Comparison of ENCODE assay signal across 8 cellular contexts in genomic region chr22:40668611-40669390, GRCh38. TPM values are rescaled to one million over a fixed set of nuclear protein-coding genes. Genes with fewer than 3 reads are reported as not detected.
A peak's percentile ranks its signal among the peaks of the same experiment; 100 is the strongest.
DNase-seq lines count a peak whose midpoint lies in the region; ATAC-seq and TF ChIP-seq lines count a peak whose summit lies in the region.

No MANE protein-coding gene starts in this region.

- POLR2A ChIA-PET in SK-N-SH (lab: Yijun Ruan, JAX) = no interaction called here

- TF ChIP-seq RAD21 in SK-N-SH (IDR thresholded peaks at IDR 0.05; ENCODE audit: low read length) = no peak

- no peak overlapping the region for H2BK15ac ChIP-seq in mesendoderm (replicated peaks; ENCODE audit: low read depth)

- no peak overlapping the region for H3K18ac ChIP-seq in mesendoderm (ENCODE audit: low read length)

- H3K79me2 ChIP-seq in DND-41 (ENCODE audit: insufficient read depth, low read length) (no peaks in the 10 kb centered on the region), Loucy (ENCODE audit: insufficient read depth, low read length) (no peaks in the 10 kb centered on the region), mesendoderm (ENCODE audit: control insufficient read depth, insufficient read depth, low read length) (no peaks in the 10 kb centered on the region), SK-N-SH (ENCODE audit: insufficient read depth) (no peaks in the 10 kb centered on the region)

- H2AFZ ChIP-seq in DND-41 (ENCODE audit: low read depth, low read length) (peak overlapping the region; percentile 66), Loucy (ENCODE audit: low read length) (peak overlapping the region; percentile 44), SK-N-SH (ENCODE audit: low read depth) (no peak overlapping the region)

- TF ChIP-seq POLR2A in breast epithelium (IDR thresholded peaks at IDR 0.05) = no peak

- no peak overlapping the region for H3K4ac ChIP-seq in mesendoderm (ENCODE audit: low read depth, low read length)

- H3K27me3 ChIP-seq in DND-41 (ENCODE audit: insufficient read depth, low read length, poor library complexity) (no peaks in the 10 kb centered on the region), Loucy (ENCODE audit: insufficient read depth, low read length, poor library complexity, severe bottlenecking) (no peaks in the 10 kb centered on the region), breast epithelium (no peaks in the 10 kb centered on the region), mesendoderm (ENCODE audit: insufficient read depth, low read length, poor library complexity) (no peaks in the 10 kb centered on the region), SK-N-SH (ENCODE audit: insufficient read depth) (no peaks in the 10 kb centered on the region)

- H2BK5ac ChIP-seq in mesendoderm (ENCODE audit: low read length) = no peak overlapping the region

- DNase-seq in DND-41 = no peak
- no peak for DNase-seq in breast epithelium (ENCODE audit: low spot score in 2 of 2)
- peak; percentile 72 for DNase-seq in mesendoderm
- no peak for DNase-seq in middle frontal gyrus (ENCODE audit: extremely low spot score, low spot score)
- no peak for DNase-seq in SHP77 (lab: John Stamatoyannopoulos, UW)
- no peak for DNase-seq in NCI-H1436 (lab: John Stamatoyannopoulos, UW)
- DNase-seq in SK-N-SH = no peak

- intact Hi-C loops in breast epithelium (cut with DNase I; ENCODE audit: low total_unique reads) = no loop called here

- H3K4me2 ChIP-seq in DND-41 (ENCODE audit: insufficient read depth, low read length) = 0 out of 2 replicates have a peak overlapping the region, but pooled peaks have one; percentile 2
- peak overlapping the region; percentile 11 for H3K4me2 ChIP-seq in Loucy (ENCODE audit: low read depth, low read length, poor library complexity, severe bottlenecking)
- no peak overlapping the region for H3K4me2 ChIP-seq in mesendoderm (ENCODE audit: low read length)
- H3K4me2 ChIP-seq in SK-N-SH = no peak overlapping the region

- TF ChIP-seq EP300 in SK-N-SH (IDR thresholded peaks at IDR 0.05; ENCODE audit: borderline replicate concordance in 1 of 2, low read depth in 1 of 2, low read length in 1 of 2) = no peak

- no peak overlapping the region for H3K23ac ChIP-seq in mesendoderm (ENCODE audit: low read length)

- no peak overlapping the region for H3K56ac ChIP-seq in mesendoderm (ENCODE audit: low read length)

- H2BK120ac ChIP-seq in mesendoderm (ENCODE audit: low read depth, low read length) = no peak overlapping the region

- no peak overlapping the region for H4K8ac ChIP-seq in mesendoderm (ENCODE audit: low read depth, low read length)

- no peak overlapping the region for H4K5ac ChIP-seq in mesendoderm (ENCODE audit: low read length)

- H3K9me3 ChIP-seq in DND-41 (ENCODE audit: insufficient read depth, low read length, severe bottlenecking) (no peaks in the 10 kb centered on the region), Loucy (ENCODE audit: insufficient read depth, low read depth, low read length) (no peaks in the 10 kb centered on the region), breast epithelium (no peaks in the 10 kb centered on the region), SK-N-SH (no peaks in the 10 kb centered on the region)

- H3K27ac ChIP-seq in DND-41 (ENCODE audit: low read length) (peak overlapping the region; percentile 42; the same call in 1 of the 2 replicates), breast epithelium (peak overlapping the region; percentile 36 to 68), mesendoderm (ENCODE audit: low read depth, low read length) (no peak overlapping the region), SK-N-SH (ENCODE audit: low read depth in 2 of 2, low read length in 1 of 2) (no peak overlapping the region)

- WGBS in mesendoderm (ENCODE audit: extremely low coverage, insufficient coverage, low lambda C conversion rate) = no CpG with 5 or more reads among the region's 11 CpGs
- 83% methylated on average over 10 of the region's 11 CpGs for WGBS in SK-N-SH (ENCODE audit: low lambda C conversion rate)

- H3K4me1 ChIP-seq in DND-41 (ENCODE audit: insufficient read depth, low read length) (peaks cover 11% of the 10 kb centered on the region), Loucy (ENCODE audit: insufficient read depth, low read length, poor library complexity, severe bottlenecking) (peaks cover 10% of the 10 kb centered on the region), breast epithelium (no peaks in the 10 kb centered on the region), mesendoderm (ENCODE audit: control insufficient read depth, low read depth, low read length) (no peaks in the 10 kb centered on the region), SK-N-SH (ENCODE audit: control insufficient read depth in 1 of 2, insufficient read depth in 2 of 2, low read depth in 1 of 2, low read length in 1 of 2) (no peaks in the 10 kb centered on the region; a peak in 1 of 4 replicates)

- TF ChIP-seq CTCF in DND-41 (IDR thresholded peaks at IDR 0.05; ENCODE audit: borderline replicate concordance, extremely low read depth, low read length, poor library complexity, severe bottlenecking) (no peak), Loucy (conservative IDR thresholded peaks at IDR 0.05; ENCODE audit: low read length) (no peak), breast epithelium (IDR thresholded peaks at IDR 0.05) (no peak), SK-N-SH (IDR thresholded peaks at IDR 0.05) (no peak)

- no peaks in the 10 kb centered on the region for H3K79me1 ChIP-seq in mesendoderm (ENCODE audit: low read length)

- H3F3A ChIP-seq in Loucy (ENCODE audit: low read depth) (no peaks in the 10 kb centered on the region), SK-N-SH (replicated peaks; ENCODE audit: insufficient read depth) (no peaks in the 10 kb centered on the region)

- H3K9ac ChIP-seq in DND-41 (ENCODE audit: low read depth, low read length) (no peak overlapping the region), Loucy (ENCODE audit: low read depth, low read length, poor library complexity, severe bottlenecking) (no peak overlapping the region), mesendoderm (ENCODE audit: low read length) (no peak overlapping the region), SK-N-SH (no peak overlapping the region)

- H2AK5ac ChIP-seq in mesendoderm (ENCODE audit: low read length) = no peak overlapping the region

- CTCF ChIA-PET in SK-N-SH (lab: Yijun Ruan, JAX) = no interaction called here

- no peaks in the 10 kb centered on the region for H3K36me3 ChIP-seq in DND-41 (ENCODE audit: insufficient read depth, low read length)
- no peaks in the 10 kb centered on the region for H3K36me3 ChIP-seq in Loucy (ENCODE audit: insufficient read depth, low read length)
- no peaks in the 10 kb centered on the region for H3K36me3 ChIP-seq in breast epithelium
- H3K36me3 ChIP-seq in mesendoderm (ENCODE audit: control insufficient read depth, insufficient read depth, low read length) = no peaks in the 10 kb centered on the region
- no peaks in the 10 kb centered on the region for H3K36me3 ChIP-seq in SK-N-SH (replicated peaks in 1 of 2; ENCODE audit: control insufficient read depth in 1 of 2, insufficient read depth in 2 of 2, low read length in 1 of 2)

- no peaks in the 10 kb centered on the region for H4K20me1 ChIP-seq in DND-41 (ENCODE audit: insufficient read depth, low read length)
- H4K20me1 ChIP-seq in Loucy (ENCODE audit: insufficient read depth, low read length, poor library complexity, severe bottlenecking) = no peaks in the 10 kb centered on the region
- H4K20me1 ChIP-seq in SK-N-SH (ENCODE audit: insufficient read depth) = no peaks in the 10 kb centered on the region

- peak; percentile 52; the same call in 2 of the 3 replicates for ATAC-seq in DND-41 (ENCODE audit: insufficient read depth, low read depth)

- H3K4me3 ChIP-seq in DND-41 (ENCODE audit: low read depth in 1 of 2, low read length in 2 of 2) (no peak overlapping the region), Loucy (ENCODE audit: low read length, poor library complexity, severe bottlenecking) (no peak overlapping the region), breast epithelium (no peak overlapping the region), mesendoderm (ENCODE audit: low read length) (no peak overlapping the region), SK-N-SH (ENCODE audit: low read depth in 2 of 2, low read length in 1 of 2) (no peak overlapping the region)

- H3K9me2 ChIP-seq in Loucy (replicated peaks; ENCODE audit: low read depth, low read length) = no peaks in the 10 kb centered on the region
- H3K9me2 ChIP-seq in SK-N-SH = no peaks in the 10 kb centered on the region

TF ChIP-seq in SK-N-SH, 30 proteins besides CTCF, POLR2A, EP300 and RAD21 (continues in another document):
- TF ChIP-seq FOXJ3 (CRISPR knock-in tag; IDR thresholded peaks at IDR 0.05) (no peak), MAX (IDR thresholded peaks at IDR 0.05; ENCODE audit: low read depth) (no peak), IRF3 (IDR thresholded peaks at IDR 0.05; ENCODE audit: low read depth, low read length) (no peak), RCOR1 (IDR thresholded peaks at IDR 0.05; ENCODE audit: low read length) (no peak)

RNA-seq across cellular contexts. Expression of gene MCHR1, which starts 10.5 kb away (rescaled TPM):
- not detected for total RNA-seq in breast epithelium
- 1.4 TPM for polyA plus RNA-seq in mesendoderm (2013, experiment 1 of 2)
- 1.2 TPM for polyA plus RNA-seq in mesendoderm (2013, experiment 2 of 2)
- polyA plus RNA-seq in SK-N-SH (2012; rRNA removed) = 0.33 and 0.55 TPM in 2 replicates
- 0.09 and 0.28 TPM in 2 replicates for polyA plus RNA-seq in SK-N-SH (2012; cell fraction: cytosol; rRNA removed)
- polyA plus RNA-seq in SK-N-SH (2012; cell fraction: nucleus; rRNA removed) = 0.40 and 0.71 TPM in 2 replicates

RNA-seq across cellular contexts. Expression of gene MRTFA, which starts 32.3 kb away (rescaled TPM):
- 10 to 100 TPM; 47.0 to 69.2 (median 65.7) TPM for total RNA-seq in breast epithelium
- 12.2 TPM for polyA plus RNA-seq in mesendoderm (2013, experiment 1 of 2)
- 11.8 TPM for polyA plus RNA-seq in mesendoderm (2013, experiment 2 of 2)
- 2.9 and 5.8 TPM in 2 replicates for polyA plus RNA-seq in SK-N-SH (2012; rRNA removed)
- polyA plus RNA-seq in SK-N-SH (2012; cell fraction: cytosol; rRNA removed) = 4.5 and 4.6 TPM in 2 replicates
- 14.4 and 18.9 TPM in 2 replicates for polyA plus RNA-seq in SK-N-SH (2012; cell fraction: nucleus; rRNA removed)

Comparison
In these comparisons a context has a peak if more than half of its experiments do, and no peak if none do; other contexts are left out.
1. H3K27ac ChIP-seq: peak in DND-41 (single experiment) and breast epithelium (2 of 2); none in mesendoderm (single experiment) and SK-N-SH (0 of 2).
2. H3K4me2 ChIP-seq: peak in DND-41 (single experiment) and Loucy (single experiment); none in mesendoderm (single experiment) and SK-N-SH (single experiment).